In genomic region chr12:2801044-2801783, GRCh38 we compare ENCODE assay signal across 27 cellular contexts. TPM values are rescaled to one million over a fixed set of nuclear protein-coding genes. Genes with fewer than 3 reads are reported as not detected.
DNase-seq lines count a peak whose midpoint lies in the region; ATAC-seq and TF ChIP-seq lines count a peak whose summit lies in the region.
"Had no signal": no experiment of that assay in that cellular context is flagged by ENCODE, and none has a peak within 500 bp of the region (broad histone marks: within the 10 kb centered on the region; RNA-seq: fewer than 3 reads in every experiment).

No MANE protein-coding gene starts in this region.

- no peaks in the 10 kb centered on the region for H3K27me3 ChIP-seq in dorsolateral prefrontal cortex
- H3K27me3 ChIP-seq: brain microvascular endothelial cell, transverse colon had no signal

- no peak for TF ChIP-seq RAD21 in Ishikawa (IDR thresholded peaks at IDR 0.05; ENCODE audit: low read depth)

- no peaks in the 10 kb centered on the region for H3K9me3 Mint-ChIP-seq in activated T-cell treated with anti-CD3 and anti-CD28 coated beads, Interleukin-2, amount 50 U/mL, for 24 hours
- H3K9me3 Mint-ChIP-seq in activated T-cell treated with anti-CD3 and anti-CD28 coated beads, Interleukin-2, amount 50 U/mL, for 4 hours, result no peaks in the 10 kb centered on the region
- no peaks in the 10 kb centered on the region for H3K9me3 Mint-ChIP-seq in stimulated activated naive B cell treated with anti-CD40 and anti-IgM and Interleukin-4, amounts not matched to agents 10 μg/mL and 1 μg/mL and 100 μg/mL, for 72 hours
- H3K9me3 Mint-ChIP-seq: naive thymus-derived CD8-positive, alpha-beta T cell; stimulated activated naive CD8-positive, alpha-beta T cell treated with anti-CD3 and anti-CD28 coated beads, Interleukin-15, amount 100 ng/mL, for 72 hours; T-helper 1 cell treated with Interleukin-12 subunit alpha and Interleukin-12 subunit beta and Interleukin-4 antibody, amounts not matched to agents 30 μg/mL and 1 μg/mL, for 36 hours had no signal

- peaks cover 100% of the 10 kb centered on the region for H3K36me3 Mint-ChIP-seq in activated T-cell treated with anti-CD3 and anti-CD28 coated beads, Interleukin-2, amount 50 U/mL, for 24 hours (ENCODE audit: low read depth)
- H3K36me3 Mint-ChIP-seq in activated T-cell treated with anti-CD3 and anti-CD28 coated beads, Interleukin-2, amount 50 U/mL, for 4 hours (ENCODE audit: insufficient read depth), result peaks cover 57% of the 10 kb centered on the region
- H3K36me3 Mint-ChIP-seq in stimulated activated naive B cell treated with anti-CD40 and anti-IgM and Interleukin-4, amounts not matched to agents 10 μg/mL and 1 μg/mL and 100 μg/mL, for 72 hours, result peaks cover 45 to 87% of the 10 kb centered on the region in 2 donors

- intact Hi-C loops in dorsolateral prefrontal cortex (cut with DNase I), result no loop called here

- no peak for ATAC-seq in activated T-cell treated with anti-CD3 and anti-CD28 coated beads, Interleukin-2, amount 50 U/mL, for 4 hours
- no peak for ATAC-seq in stimulated activated naive B cell treated with anti-CD40 and anti-IgM and Interleukin-4, amounts not matched to agents 10 μg/mL and 1 μg/mL and 100 μg/mL, for 72 hours (replicated peaks)
- ATAC-seq in GM19455 (IDR thresholded peaks at IDR 0.05; ENCODE audit: unreplicated experiment) (no peak), GM21526 (IDR thresholded peaks at IDR 0.05; ENCODE audit: low FRiP score, unreplicated experiment) (no peak)
- ATAC-seq: activated CD4-positive, alpha-beta T cell treated with anti-CD3 and anti-CD28 coated beads for 36 hours; left lobe of liver; naive thymus-derived CD8-positive, alpha-beta T cell; stimulated activated naive CD8-positive, alpha-beta T cell treated with anti-CD3 and anti-CD28 coated beads, Interleukin-15, amount 100 ng/mL, for 72 hours had no signal

- peak overlapping the region in 31 of 59 donors; percentile 3 to 72 (median 33) for H3K27ac ChIP-seq in dorsolateral prefrontal cortex
- H3K27ac ChIP-seq: brain microvascular endothelial cell, SK-N-MC, transverse colon had no signal

- no peak for TF ChIP-seq EP300 in Ishikawa (IDR thresholded peaks at IDR 0.05; ENCODE audit: borderline replicate concordance)

- DNase-seq in activated T-cell treated with anti-CD3 and anti-CD28 coated beads, Interleukin-2, amount 50 U/mL, for 24 hours, result no peak
- DNase-seq in activated T-cell treated with anti-CD3 and anti-CD28 coated beads, Interleukin-2, amount 50 U/mL, for 4 hours, result no peak
- DNase-seq in dorsolateral prefrontal cortex, result peak in 1 of 10 donors; percentile 89
- DNase-seq in stimulated activated naive B cell treated with anti-CD40 and anti-IgM and Interleukin-4, amounts not matched to agents 10 μg/mL and 1 μg/mL and 100 μg/mL, for 72 hours, result no peak
- no peak for DNase-seq in kidney glomerular epithelial cell (lab: John Stamatoyannopoulos, UW)
- DNase-seq: activated CD4-positive, alpha-beta T cell treated with anti-CD3 and anti-CD28 coated beads for 36 hours; activated T-cell treated with anti-CD3 and anti-CD28 coated beads for 4 hours; brain microvascular endothelial cell; DMS53; GDM1; H7; hippocampal formation; naive thymus-derived CD8-positive, alpha-beta T cell; NCI-H1092; NCI-H187 treated with DMSO at 0.1 percent for 48 hours; NCI-H345; stimulated activated naive CD8-positive, alpha-beta T cell treated with anti-CD3 and anti-CD28 coated beads, Interleukin-15, amount 100 ng/mL, for 72 hours; transverse colon had no signal

- no peak for TF ChIP-seq CTCF in dorsolateral prefrontal cortex (IDR thresholded peaks at IDR 0.05 in 54 of 56, conservative IDR thresholded peaks at IDR 0.05 in 2 of 56; ENCODE audit: low read depth in 1 of 56, partially characterized antibody in 56 of 56)

- H3K4me3 Mint-ChIP-seq in activated T-cell treated with anti-CD3 and anti-CD28 coated beads, Interleukin-2, amount 50 U/mL, for 24 hours, result no peak overlapping the region
- no peak overlapping the region for H3K4me3 Mint-ChIP-seq in activated T-cell treated with anti-CD3 and anti-CD28 coated beads, Interleukin-2, amount 50 U/mL, for 4 hours
- H3K4me3 Mint-ChIP-seq in stimulated activated naive B cell treated with anti-CD40 and anti-IgM and Interleukin-4, amounts not matched to agents 10 μg/mL and 1 μg/mL and 100 μg/mL, for 72 hours, result no peak overlapping the region
- H3K4me3 Mint-ChIP-seq: activated CD4-positive, alpha-beta T cell treated with anti-CD3 and anti-CD28 coated beads for 36 hours; naive thymus-derived CD8-positive, alpha-beta T cell; stimulated activated naive CD8-positive, alpha-beta T cell treated with anti-CD3 and anti-CD28 coated beads, Interleukin-15, amount 100 ng/mL, for 72 hours; T-helper 1 cell treated with Interleukin-12 subunit alpha and Interleukin-12 subunit beta and Interleukin-4 antibody, amounts not matched to agents 30 μg/mL and 1 μg/mL, for 36 hours had no signal

- peak overlapping the region; percentile 26 for H3K27ac Mint-ChIP-seq in activated T-cell treated with anti-CD3 and anti-CD28 coated beads, Interleukin-2, amount 50 U/mL, for 24 hours
- H3K27ac Mint-ChIP-seq in stimulated activated naive B cell treated with anti-CD40 and anti-IgM and Interleukin-4, amounts not matched to agents 10 μg/mL and 1 μg/mL and 100 μg/mL, for 72 hours, result peak overlapping the region; percentile 71
- H3K27ac Mint-ChIP-seq: T-helper 1 cell treated with Interleukin-12 subunit alpha and Interleukin-12 subunit beta and Interleukin-4 antibody, amounts not matched to agents 30 μg/mL and 1 μg/mL, for 36 hours had no signal

- no peaks in the 10 kb centered on the region for H3K27me3 Mint-ChIP-seq in activated T-cell treated with anti-CD3 and anti-CD28 coated beads, Interleukin-2, amount 50 U/mL, for 24 hours
- H3K27me3 Mint-ChIP-seq in activated T-cell treated with anti-CD3 and anti-CD28 coated beads, Interleukin-2, amount 50 U/mL, for 4 hours (ENCODE audit: low read depth), result no peaks in the 10 kb centered on the region
- no peaks in the 10 kb centered on the region for H3K27me3 Mint-ChIP-seq in stimulated activated naive B cell treated with anti-CD40 and anti-IgM and Interleukin-4, amounts not matched to agents 10 μg/mL and 1 μg/mL and 100 μg/mL, for 72 hours
- H3K27me3 Mint-ChIP-seq: activated CD4-positive, alpha-beta T cell treated with anti-CD3 and anti-CD28 coated beads for 36 hours; naive thymus-derived CD8-positive, alpha-beta T cell; stimulated activated naive CD8-positive, alpha-beta T cell treated with anti-CD3 and anti-CD28 coated beads, Interleukin-15, amount 100 ng/mL, for 72 hours had no signal

- no peak overlapping the region for H3K4me3 ChIP-seq in dorsolateral prefrontal cortex
- H3K4me3 ChIP-seq: SK-N-MC, transverse colon had no signal

- peaks cover 37% of the 10 kb centered on the region for H3K4me1 Mint-ChIP-seq in activated T-cell treated with anti-CD3 and anti-CD28 coated beads, Interleukin-2, amount 50 U/mL, for 24 hours (ENCODE audit: low read depth)
- peaks cover 16% of the 10 kb centered on the region for H3K4me1 Mint-ChIP-seq in activated T-cell treated with anti-CD3 and anti-CD28 coated beads, Interleukin-2, amount 50 U/mL, for 4 hours (ENCODE audit: low read depth)
- H3K4me1 Mint-ChIP-seq in stimulated activated naive B cell treated with anti-CD40 and anti-IgM and Interleukin-4, amounts not matched to agents 10 μg/mL and 1 μg/mL and 100 μg/mL, for 72 hours, result peaks cover 46 to 63% of the 10 kb centered on the region in 2 donors

TF ChIP-seq in Ishikawa, 13 proteins besides CTCF, POLR2A, EP300 and RAD21:
- TF ChIP-seq TCF12 (IDR thresholded peaks at IDR 0.05; ENCODE audit: low read depth) (no peak), NFIC (IDR thresholded peaks at IDR 0.05) (peak; percentile 42; the same call in 1 of the 2 replicates)

RNA-seq across cellular contexts. Expression of gene FKBP4, which starts 6.4 kb away (rescaled TPM):
- 100 to 1,000 TPM; 296 to 336 (median 319) TPM for total RNA-seq in activated T-cell treated with anti-CD3 and anti-CD28 coated beads, Interleukin-2, amount 50 U/mL, for 4 hours
- total RNA-seq in dorsolateral prefrontal cortex, result 100 to 1,000 TPM in 115 of 120 experiments, 10 to 100 TPM in 5; 73.3 to 450 (median 131) TPM

RNA-seq across cellular contexts. Expression of gene ITFG2, which starts 11.3 kb away (rescaled TPM):
- total RNA-seq in activated T-cell treated with anti-CD3 and anti-CD28 coated beads, Interleukin-2, amount 50 U/mL, for 4 hours, result 10 to 100 TPM; 39.7 to 46.9 (median 45.0) TPM
- 10 to 100 TPM; 22.7 to 59.1 (median 39.9) TPM for total RNA-seq in dorsolateral prefrontal cortex

RNA-seq across cellular contexts. Expression of gene NRIP2, which starts 33.6 kb away (rescaled TPM):
- total RNA-seq in activated T-cell treated with anti-CD3 and anti-CD28 coated beads, Interleukin-2, amount 50 U/mL, for 4 hours, result not detected
- total RNA-seq in dorsolateral prefrontal cortex, result 10 to 100 TPM in 99 of 120 experiments, 1 to 10 TPM in 21; 4.7 to 38.0 (median 14.5) TPM
- total RNA-seq: activated CD4-positive, alpha-beta T cell treated with anti-CD3 and anti-CD28 coated beads for 36 hours; H7; naive thymus-derived CD8-positive, alpha-beta T cell; OCI-LY7; pulmonary artery endothelial cell had no signal

RNA-seq across cellular contexts. Expression of gene TEX52, which starts 55.6 kb away (rescaled TPM):
- total RNA-seq in activated T-cell treated with anti-CD3 and anti-CD28 coated beads, Interleukin-2, amount 50 U/mL, for 4 hours, result not detected
- not detected for total RNA-seq in dorsolateral prefrontal cortex
- total RNA-seq: A673; H7; left lobe of liver; naive thymus-derived CD8-positive, alpha-beta T cell; pulmonary artery endothelial cell; transverse colon had no signal

Comparison
In these comparisons a context has a peak if more than half of its experiments do, and no peak if none do; other contexts are left out.
1. RNA of gene NRIP2, which starts 33.6 kb away (total RNA-seq): 4.7 to 38.0 TPM in dorsolateral prefrontal cortex; not detected in activated T-cell treated with anti-CD3 and anti-CD28 coated beads, Interleukin-2, amount 50 U/mL, for 4 hours; every median in the first group is over 4 times any median in the second.